ENCODE assay signal across 11 cellular contexts in genomic region chr14:75877292-75877691, GRCh38.
DNase-seq lines count a peak whose midpoint lies in the region; ATAC-seq and TF ChIP-seq lines count a peak whose summit lies in the region.
"Had no signal": no experiment of that assay in that cellular context is flagged by ENCODE, and none has a peak within 500 bp of the region (broad histone marks: within the 10 kb centered on the region; RNA-seq: fewer than 3 reads in every experiment).

No MANE protein-coding gene starts in this region.

- H3K4me3 Mint-ChIP-seq in Caco-2 (ENCODE audit: unreplicated experiment) (no peak overlapping the region), CD14-positive monocyte (no peak overlapping the region)
- no peak overlapping the region for H3K4me3 Mint-ChIP-seq in effector memory CD8-positive, alpha-beta T cell

- H3K9me3 Mint-ChIP-seq in Caco-2 (ENCODE audit: unreplicated experiment) (no peaks in the 10 kb centered on the region), CD14-positive monocyte (no peaks in the 10 kb centered on the region)
- H3K9me3 Mint-ChIP-seq in effector memory CD8-positive, alpha-beta T cell, result no peaks in the 10 kb centered on the region

- H3K9me3 ChIP-seq in Caco-2 (no peaks in the 10 kb centered on the region), MG63 (no peaks in the 10 kb centered on the region)

- H3K27me3 Mint-ChIP-seq in Caco-2 (ENCODE audit: insufficient read depth, unreplicated experiment) (no peaks in the 10 kb centered on the region), CD14-positive monocyte (ENCODE audit: low read depth in 3 of 3) (peaks cover 0 to 3% (median 0%) of the 10 kb centered on the region in 3 donors)
- H3K27me3 Mint-ChIP-seq in effector memory CD8-positive, alpha-beta T cell, result no peaks in the 10 kb centered on the region

- ATAC-seq in effector memory CD8-positive, alpha-beta T cell (replicated peaks), result no peak

- peaks cover 6% of the 10 kb centered on the region for H3K36me3 Mint-ChIP-seq in Caco-2 (ENCODE audit: insufficient read depth, unreplicated experiment)
- H3K36me3 Mint-ChIP-seq in CD14-positive monocyte, result peaks cover 3 to 18% of the 10 kb centered on the region in 2 donors
- H3K36me3 Mint-ChIP-seq in effector memory CD8-positive, alpha-beta T cell (ENCODE audit: insufficient read depth), result no peaks in the 10 kb centered on the region

- intact Hi-C loops in Caco-2 (cut with micrococcal nuclease; ENCODE audit: unreplicated experiment), result no loop called here
- intact Hi-C loops in CD14-positive monocyte (cut with micrococcal nuclease), result no loop called here

- CTCF ChIA-PET in Caco-2 (lab: Charles Lee), result no interaction called here

- H3K36me3 ChIP-seq in Caco-2 (ENCODE audit: control insufficient read depth, insufficient read depth, low read length) (peaks cover 2% of the 10 kb centered on the region; the same call in 1 of the 2 replicates), MG63 (no peaks in the 10 kb centered on the region)

- DNase-seq in Caco-2 (no peak), MG63 (peak; percentile 63), cardiac fibroblast (ENCODE audit: low read depth in 2 of 2) (peak; percentile 94 to 95), kidney tubule cell (ENCODE audit: low spot score) (peak; percentile 28), CD14-positive monocyte (ENCODE audit: low spot score) (no peak), AG08396 (ENCODE audit: low spot score) (no peak)
- DNase-seq in effector memory CD8-positive, alpha-beta T cell, result no peak
- no peak for DNase-seq in activated T-cell treated with anti-CD3 and anti-CD28 coated beads, Interleukin-2, amount 50 U/mL, for 48 hours
- DNase-seq: activated CD4-positive, alpha-beta T cell treated with anti-CD3 and anti-CD28 coated beads for 48 hours; activated naive CD4-positive, alpha-beta T cell treated with anti-CD3 and anti-CD28 coated beads, Interleukin-2, amount 50 U/mL, for 16 hours; SIG-M5 had no signal

- H3K4me1 ChIP-seq in Caco-2, result peaks cover 20% of the 10 kb centered on the region

- H3K4me1 Mint-ChIP-seq in Caco-2 (ENCODE audit: low read depth, unreplicated experiment), result peaks cover 12% of the 10 kb centered on the region
- H3K4me1 Mint-ChIP-seq in CD14-positive monocyte, result peaks cover 4% of the 10 kb centered on the region
- H3K4me1 Mint-ChIP-seq in effector memory CD8-positive, alpha-beta T cell (ENCODE audit: low read depth in 2 of 2), result peaks cover 0 to 3% of the 10 kb centered on the region in 2 donors

- TF ChIP-seq CTCF in Caco-2 (IDR thresholded peaks at IDR 0.05; ENCODE audit: insufficient read depth in 1 of 2, low read depth in 1 of 2, low read length in 1 of 2, severe bottlenecking in 1 of 2, unreplicated experiment in 1 of 2) (no peak), cardiac fibroblast (IDR thresholded peaks at IDR 0.05; ENCODE audit: low read depth, low read length) (no peak), CD14-positive monocyte (IDR thresholded peaks at IDR 0.05) (no peak)

- POLR2A ChIA-PET in Caco-2 (lab: Charles Lee), result no interaction called here

- H3K4me3 ChIP-seq in Caco-2 (ENCODE audit: low read depth, low read length) (no peak overlapping the region), MG63 (no peak overlapping the region), cardiac fibroblast (replicated peaks in 1 of 2; ENCODE audit: low read depth in 2 of 2, low read length in 2 of 2) (no peak overlapping the region)

- BruUV-seq in Caco-2 (replicated peaks; lab: Mats Ljungman, UMichigan), result no TSS peak

- H3K27ac Mint-ChIP-seq in Caco-2 (ENCODE audit: unreplicated experiment) (peak overlapping the region; percentile 52), CD14-positive monocyte (no peak overlapping the region)
- H3K27ac Mint-ChIP-seq in effector memory CD8-positive, alpha-beta T cell, result no peak overlapping the region

- H3K27me3 ChIP-seq in Caco-2 (replicated peaks; ENCODE audit: control insufficient read depth, insufficient read depth, low read length) (no peaks in the 10 kb centered on the region), MG63 (no peaks in the 10 kb centered on the region)

Comparison
In these comparisons a context has a peak if more than half of its experiments do, and no peak if none do; other contexts are left out.
1. DNase-seq: peak in MG63 (single experiment), cardiac fibroblast (2 of 2) and kidney tubule cell (single experiment); none in Caco-2 (0 of 2), CD14-positive monocyte (single experiment), effector memory CD8-positive, alpha-beta T cell (0 of 3), AG08396 (single experiment) and activated T-cell treated with anti-CD3 and anti-CD28 coated beads, Interleukin-2, amount 50 U/mL, for 48 hours (0 of 2).